8 cellular contexts compared by ENCODE assay signal in the genomic region with DNA sequence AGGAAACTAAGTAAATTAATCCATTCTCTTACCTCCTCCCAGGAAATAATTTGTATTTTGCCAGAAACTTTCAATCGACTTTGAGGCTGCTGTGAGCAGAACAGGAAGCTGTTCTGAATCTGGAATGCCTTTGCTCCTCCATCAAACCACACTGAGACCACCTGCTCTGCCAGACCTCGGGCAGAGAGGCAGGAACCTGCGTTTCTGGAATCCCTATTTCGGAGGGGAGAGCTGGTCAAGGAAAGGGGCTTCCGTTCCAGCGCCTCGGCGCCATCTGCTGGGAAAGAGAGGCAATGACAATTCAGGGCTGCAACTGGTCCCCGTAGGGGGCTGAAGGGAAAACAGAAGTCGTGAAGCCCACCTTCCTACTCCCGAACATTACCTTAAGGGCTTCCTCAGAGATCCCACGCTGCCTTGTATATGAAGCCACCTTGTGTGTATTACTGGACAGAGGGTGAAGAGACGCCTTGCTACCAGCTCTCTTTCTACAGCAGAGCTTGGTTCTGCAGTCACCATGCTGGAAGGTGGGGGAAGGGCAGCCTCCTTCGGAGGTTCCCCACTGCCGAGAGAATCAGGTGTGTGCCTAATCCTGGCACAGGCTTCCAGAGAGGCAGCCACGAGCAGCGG. TPM values are rescaled to one million over a fixed set of nuclear protein-coding genes. Genes with fewer than 3 reads are reported as not detected.
A peak's percentile ranks its signal among the peaks of the same experiment; 100 is the strongest.
DNase-seq lines count a peak whose midpoint lies in the region; ATAC-seq and TF ChIP-seq lines count a peak whose summit lies in the region.

No MANE protein-coding gene starts in this region.

- H3K27ac ChIP-seq in cardiac muscle cell (no peak overlapping the region), parathyroid adenoma (no peak overlapping the region), tibial artery (no peak overlapping the region)

- peaks cover 13% of the 10 kb centered on the region for H3K4me1 Mint-ChIP-seq in activated naive CD8-positive, alpha-beta T cell (ENCODE audit: low read depth)

- ATAC-seq in GM21717 (IDR thresholded peaks at IDR 0.05; ENCODE audit: unreplicated experiment) = peak; percentile 83

- TF ChIP-seq CTCF in cardiac muscle cell (IDR thresholded peaks at IDR 0.05; ENCODE audit: low read depth, low read length) (peak; percentile 97), parathyroid adenoma (IDR thresholded peaks at IDR 0.05) (peak; percentile 89), tibial artery (IDR thresholded peaks at IDR 0.05) (peak; percentile 69 to 86)

- H3K27ac Mint-ChIP-seq in activated naive CD8-positive, alpha-beta T cell = no peak overlapping the region

- peaks cover 2% of the 10 kb centered on the region for H3K36me3 Mint-ChIP-seq in activated naive CD8-positive, alpha-beta T cell

- peak overlapping the region; percentile 74 for H2AFZ ChIP-seq in parathyroid adenoma

- no peaks in the 10 kb centered on the region for H3K79me2 ChIP-seq in parathyroid adenoma

- H3K4me1 ChIP-seq in cardiac muscle cell (ENCODE audit: low read depth) = no peaks in the 10 kb centered on the region
- H3K4me1 ChIP-seq in parathyroid adenoma = peaks cover 2% of the 10 kb centered on the region
- H3K4me1 ChIP-seq in tibial artery = peaks cover 0 to 10% (median 9%) of the 10 kb centered on the region in 4 donors

- H3K27me3 Mint-ChIP-seq in activated naive CD8-positive, alpha-beta T cell = peaks cover 24% of the 10 kb centered on the region

- no peak overlapping the region for H3K9ac ChIP-seq in parathyroid adenoma

- H3K36me3 ChIP-seq in cardiac muscle cell = no peaks in the 10 kb centered on the region
- H3K36me3 ChIP-seq in parathyroid adenoma (ENCODE audit: control insufficient read depth, insufficient read depth, low read length) = no peaks in the 10 kb centered on the region
- no peaks in the 10 kb centered on the region for H3K36me3 ChIP-seq in tibial artery

- intact Hi-C loops in tibial artery (cut with DNase I; ENCODE audit: low total_unique reads) = no loop called here

- peak overlapping the region; percentile 20 for H3K4me3 ChIP-seq in cardiac muscle cell
- peak overlapping the region; percentile 27 for H3K4me3 ChIP-seq in parathyroid adenoma (ENCODE audit: low read depth, low read length)
- H3K4me3 ChIP-seq in tibial artery = peak overlapping the region; percentile 21 to 28

- H3K27me3 ChIP-seq in cardiac muscle cell = no peaks in the 10 kb centered on the region
- H3K27me3 ChIP-seq in parathyroid adenoma (ENCODE audit: control insufficient read depth, insufficient read depth, low read length) = no peaks in the 10 kb centered on the region
- H3K27me3 ChIP-seq in tibial artery = peaks cover 0 to 20% of the 10 kb centered on the region in 2 donors

- peak overlapping the region; percentile 89 for H3K4me2 ChIP-seq in parathyroid adenoma (ENCODE audit: low read length)

- H3K4me3 Mint-ChIP-seq in activated naive CD8-positive, alpha-beta T cell = peak overlapping the region; percentile 87

- H3K9me3 ChIP-seq in cardiac muscle cell (ENCODE audit: low read depth) (no peaks in the 10 kb centered on the region), parathyroid adenoma (ENCODE audit: control insufficient read depth, low read length) (no peaks in the 10 kb centered on the region), tibial artery (no peaks in the 10 kb centered on the region)

- no peaks in the 10 kb centered on the region for H3K9me3 Mint-ChIP-seq in activated naive CD8-positive, alpha-beta T cell (ENCODE audit: low read depth)

- DNase-seq in COR-L47 (lab: John Stamatoyannopoulos, UW) (peak; percentile 50), M059J (ENCODE audit: low read depth) (peak; percentile 57), SK-N-DZ (ENCODE audit: low spot score) (peak; percentile 80), cardiac muscle cell (ENCODE audit: low read depth in 1 of 2, low spot score in 1 of 2) (peak; percentile 61 to 79), tibial artery (peak in 1 of 2 donors; percentile 46)

RNA-seq across cellular contexts. Expression of a gene that starts 31.2 kb away (rescaled TPM):
- total RNA-seq in M059J (2014; rRNA removed; shearing (Covaris generic)) = 0.96 TPM in 1 of 2 replicates, not detected in the other
- polyA plus RNA-seq in SK-N-DZ (2014; cell fraction: cytosol; rRNA removed) = 1.1 and 1.6 TPM in 2 replicates
- polyA plus RNA-seq in SK-N-DZ (2014; cell fraction: nucleus; rRNA removed) = 2.3 and 3.0 TPM in 2 replicates
- total RNA-seq in cardiac muscle cell = 19.9 and 33.7 TPM in 2 replicates
- polyA plus RNA-seq in cardiac muscle cell = 27.7 and 34.1 TPM in 2 replicates

Comparison
In these comparisons a context has a peak if more than half of its experiments do, and no peak if none do; other contexts are left out.
1. RNA of a gene that starts 31.2 kb away (total RNA-seq): 19.9 to 33.7 TPM in cardiac muscle cell; 0.96 TPM in M059J; every median in the first group is over 10 times any median in the second.
2. Peak in every context shown above with its lines, with median percentiles within 50 percentile points of each other: H3K4me3 ChIP-seq and CTCF ChIP-seq.